ENCODE assay signal across 12 cellular contexts in genomic region chrX:47991263-47992092, GRCh38. TPM values are rescaled to one million over a fixed set of nuclear protein-coding genes. Genes with fewer than 3 reads are reported as not detected.
DNase-seq lines count a peak whose midpoint lies in the region; ATAC-seq and TF ChIP-seq lines count a peak whose summit lies in the region.
"Had no signal": no experiment of that assay in that cellular context is flagged by ENCODE, and none has a peak within 500 bp of the region (broad histone marks: within the 10 kb centered on the region; RNA-seq: fewer than 3 reads in every experiment).

No MANE protein-coding gene starts in this region.

- peaks cover 85% of the 10 kb centered on the region for H3K36me3 Mint-ChIP-seq in activated CD4-positive, alpha-beta T cell treated with anti-CD3 and anti-CD28 coated beads, Interleukin-2, amount 10 ng/mL, durations not matched to agents 24 days and 14 days (ENCODE audit: low read depth)
- peaks cover 60% of the 10 kb centered on the region for H3K36me3 Mint-ChIP-seq in T-cell
- peaks cover 50% of the 10 kb centered on the region for H3K36me3 Mint-ChIP-seq in stimulated activated effector memory CD8-positive, alpha-beta T cell treated with anti-CD3 and anti-CD28 coated beads, Interleukin-12 subunit alpha, Interleukin-12 subunit beta, amount 100 ng/mL, for 72 hours

- CTCF ChIA-PET in T-cell (lab: Charles Lee), result no interaction called here

- no peak overlapping the region for H3K4me3 Mint-ChIP-seq in activated CD4-positive, alpha-beta T cell treated with anti-CD3 and anti-CD28 coated beads, Interleukin-2, amount 10 ng/mL, durations not matched to agents 24 days and 14 days
- H3K4me3 Mint-ChIP-seq in T-cell, result peak overlapping the region in 1 of 3 donors; percentile 10
- H3K4me3 Mint-ChIP-seq in stimulated activated effector memory CD8-positive, alpha-beta T cell treated with anti-CD3 and anti-CD28 coated beads, Interleukin-12 subunit alpha, Interleukin-12 subunit beta, amount 100 ng/mL, for 72 hours, result no peak overlapping the region

- POLR2A ChIA-PET in T-cell (lab: Charles Lee), result no interaction called here

- H3K27ac Mint-ChIP-seq in activated CD4-positive, alpha-beta T cell treated with anti-CD3 and anti-CD28 coated beads, Interleukin-2, amount 10 ng/mL, durations not matched to agents 24 days and 14 days, result peak overlapping the region; percentile 67
- peak overlapping the region; percentile 77 to 79 for H3K27ac Mint-ChIP-seq in T-cell
- peak overlapping the region; percentile 26 for H3K27ac Mint-ChIP-seq in stimulated activated effector memory CD8-positive, alpha-beta T cell treated with anti-CD3 and anti-CD28 coated beads, Interleukin-12 subunit alpha, Interleukin-12 subunit beta, amount 100 ng/mL, for 72 hours

- peaks cover 12% of the 10 kb centered on the region for H3K9me3 Mint-ChIP-seq in activated CD4-positive, alpha-beta T cell treated with anti-CD3 and anti-CD28 coated beads, Interleukin-2, amount 10 ng/mL, durations not matched to agents 24 days and 14 days
- H3K9me3 Mint-ChIP-seq in T-cell, result peaks cover 0 to under 1% (median 0%) of the 10 kb centered on the region in 3 donors
- no peaks in the 10 kb centered on the region for H3K9me3 Mint-ChIP-seq in stimulated activated effector memory CD8-positive, alpha-beta T cell treated with anti-CD3 and anti-CD28 coated beads, Interleukin-12 subunit alpha, Interleukin-12 subunit beta, amount 100 ng/mL, for 72 hours

- no peaks in the 10 kb centered on the region for H3K27me3 Mint-ChIP-seq in activated CD4-positive, alpha-beta T cell treated with anti-CD3 and anti-CD28 coated beads, Interleukin-2, amount 10 ng/mL, durations not matched to agents 24 days and 14 days
- peaks cover 0 to 3% of the 10 kb centered on the region in 2 donors for H3K27me3 Mint-ChIP-seq in T-cell

- H3K4me1 Mint-ChIP-seq in activated CD4-positive, alpha-beta T cell treated with anti-CD3 and anti-CD28 coated beads, Interleukin-2, amount 10 ng/mL, durations not matched to agents 24 days and 14 days, result peaks cover 17% of the 10 kb centered on the region
- peaks cover 21 to 36% (median 32%) of the 10 kb centered on the region in 3 donors for H3K4me1 Mint-ChIP-seq in T-cell
- peaks cover 31% of the 10 kb centered on the region for H3K4me1 Mint-ChIP-seq in stimulated activated effector memory CD8-positive, alpha-beta T cell treated with anti-CD3 and anti-CD28 coated beads, Interleukin-12 subunit alpha, Interleukin-12 subunit beta, amount 100 ng/mL, for 72 hours

- intact Hi-C loops in activated CD4-positive, alpha-beta T cell treated with anti-CD3 and anti-CD28 coated beads, Interleukin-2, amount 10 ng/mL, durations not matched to agents 24 days and 14 days (cut with micrococcal nuclease), result loop anchor here (5.0 kb wide), 1 partner anchor 36 kb away; no protein-coding TSS in a partner anchor

- no peak for DNase-seq in activated CD4-positive, alpha-beta T cell treated with anti-CD3 and anti-CD28 coated beads, Interleukin-2, amount 10 ng/mL, durations not matched to agents 24 days and 14 days
- no peak for DNase-seq in activated CD4-positive, alpha-beta T cell treated with anti-CD3 and anti-CD28 coated beads, Interleukin-2, amount 50 U/mL, for 1 hour
- DNase-seq in T-cell (peak in 11 of 34 experiments; percentile 1 to 25 (median 3)), NOMO-1 (lab: John Stamatoyannopoulos, UW; ENCODE audit: unreplicated experiment in 2 of 2) (no peak), omental fat pad (ENCODE audit: low spot score) (no peak)
- DNase-seq in stimulated activated effector memory CD8-positive, alpha-beta T cell treated with anti-CD3 and anti-CD28 coated beads, Interleukin-12 subunit alpha, Interleukin-12 subunit beta, amount 100 ng/mL, for 72 hours (ENCODE audit: low spot score in 2 of 2), result no peak
- DNase-seq: activated CD4-positive, CD25-positive, alpha-beta regulatory T cell treated with anti-CD3 and anti-CD28 coated beads, Interleukin-2, amount 50 U/mL, for 72 hours; Peyer's patch had no signal

- ATAC-seq in T-cell (replicated peaks in 1 of 4), result peak in 2 of 4 experiments; percentile 56 to 82
- ATAC-seq in esophagus mucosa, result peak; percentile 23
- ATAC-seq in stimulated activated effector memory CD8-positive, alpha-beta T cell treated with anti-CD3 and anti-CD28 coated beads, Interleukin-12 subunit alpha, Interleukin-12 subunit beta, amount 100 ng/mL, for 72 hours, result peak; percentile 90
- ATAC-seq in HG03354 (IDR thresholded peaks at IDR 0.05; ENCODE audit: poor library complexity, severe bottlenecking, unreplicated experiment), result no peak
- ATAC-seq in omental fat pad (ENCODE audit: low FRiP score), result no peak
- ATAC-seq: A549, HepG2 had no signal

- TF ChIP-seq CTCF in omental fat pad (IDR thresholded peaks at IDR 0.05), result no peak

RNA-seq across cellular contexts. Expression of gene ZNF182, which starts 12.3 kb away (rescaled TPM):
- 5.6 and 5.7 TPM in 2 replicates for total RNA-seq in activated CD4-positive, alpha-beta T cell treated with anti-CD3 and anti-CD28 coated beads, Interleukin-2, amount 10 ng/mL, durations not matched to agents 24 days and 14 days
- 10 to 100 TPM in 3 of 5 donors, 1 to 10 TPM in 2; 7.7 to 13.0 (median 11.4) TPM for total RNA-seq in T-cell
- 1.7 TPM for total RNA-seq in esophagus mucosa
- total RNA-seq in omental fat pad, result 1 to 10 TPM; 2.5 to 7.6 (median 3.5) TPM

RNA-seq across cellular contexts. Expression of gene SPACA5, which starts 15.3 kb away (rescaled TPM):
- total RNA-seq in activated CD4-positive, alpha-beta T cell treated with anti-CD3 and anti-CD28 coated beads, Interleukin-2, amount 10 ng/mL, durations not matched to agents 24 days and 14 days, result not detected in 2 replicates
- total RNA-seq in T-cell (not detected), esophagus mucosa (not detected), omental fat pad (not detected)
- total RNA-seq: HepG2, Peyer's patch had no signal

Comparison
In these comparisons a context has a peak if more than half of its experiments do, and no peak if none do; other contexts are left out.
1. H3K27ac Mint-ChIP-seq: peak in every context shown above with its lines; median percentile 78 in T-cell; 67 in activated CD4-positive, alpha-beta T cell treated with anti-CD3 and anti-CD28 coated beads, Interleukin-2, amount 10 ng/mL, durations not matched to agents 24 days and 14 days; 26 in stimulated activated effector memory CD8-positive, alpha-beta T cell treated with anti-CD3 and anti-CD28 coated beads, Interleukin-12 subunit alpha, Interleukin-12 subunit beta, amount 100 ng/mL, for 72 hours.
2. ATAC-seq: peak in esophagus mucosa (single experiment) and stimulated activated effector memory CD8-positive, alpha-beta T cell treated with anti-CD3 and anti-CD28 coated beads, Interleukin-12 subunit alpha, Interleukin-12 subunit beta, amount 100 ng/mL, for 72 hours (single experiment); none in HG03354 (single experiment) and omental fat pad (single experiment).